ENCODE assay signal across 6 cellular contexts in the genomic region with DNA sequence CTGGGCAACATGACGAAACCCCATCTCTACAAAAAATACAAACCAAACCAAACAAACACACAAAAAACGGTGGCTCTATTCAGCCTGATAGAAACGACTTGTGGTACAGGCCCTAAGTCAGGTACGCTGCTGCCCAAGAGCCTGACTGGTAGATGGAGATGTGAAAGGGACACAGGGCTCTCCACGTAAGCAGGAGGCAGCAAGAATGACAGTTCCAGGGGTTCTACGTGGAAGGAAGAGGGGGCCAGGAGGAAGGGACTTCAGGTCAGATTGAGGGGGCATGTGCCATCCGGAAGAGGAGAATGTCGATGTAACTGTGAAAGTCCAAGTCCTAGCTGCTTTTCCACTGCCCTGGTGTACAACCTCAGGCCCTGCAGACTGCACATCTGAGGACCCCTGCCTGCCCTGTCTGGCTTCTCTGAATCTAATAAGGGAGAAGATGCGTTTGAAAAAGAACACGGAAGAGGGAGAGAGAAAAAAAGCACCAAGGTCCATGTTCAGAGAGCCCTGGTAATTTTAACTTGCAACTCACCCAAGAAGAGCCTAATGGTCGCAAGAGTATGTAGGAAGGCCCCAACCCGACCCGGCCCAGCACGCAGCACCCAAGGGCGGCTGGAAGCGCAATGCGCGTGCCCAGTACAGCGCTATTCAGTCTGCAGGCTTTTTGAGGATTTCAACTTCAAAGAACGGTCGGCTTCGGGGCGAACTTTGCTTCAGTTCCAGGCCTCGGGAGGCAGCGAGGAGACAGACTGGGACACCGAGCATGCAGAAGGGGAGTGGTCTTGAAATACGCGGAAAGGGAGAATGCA. TPM values are rescaled to one million over a fixed set of nuclear protein-coding genes. Genes with fewer than 3 reads are reported as not detected.
A peak's percentile ranks its signal among the peaks of the same experiment; 100 is the strongest.
DNase-seq lines count a peak whose midpoint lies in the region; ATAC-seq and TF ChIP-seq lines count a peak whose summit lies in the region.

No MANE protein-coding gene starts in this region.

- TSS peak; percentile 66 for BruUV-seq in A673 (replicated peaks; lab: Mats Ljungman, UMichigan)

- CTCF ChIA-PET in A673 (lab: Charles Lee), result interaction anchor here (0.6 to 2.2 kb wide), 3 partner anchors 9 to 1268 kb away, joined by 3 to 12 read pairs (median 4); no protein-coding TSS in a partner anchor

- intact Hi-C loops in A673 (cut with micrococcal nuclease; ENCODE audit: unreplicated experiment), result no loop called here

- H3K4me3 ChIP-seq in A673 (ENCODE audit: low read depth, low read length, poor library complexity, severe bottlenecking), result peak overlapping the region; percentile 87
- H3K4me3 ChIP-seq in cardiac fibroblast (replicated peaks in 1 of 2; ENCODE audit: low read depth in 2 of 2, low read length in 2 of 2), result peak overlapping the region; percentile 98 to 99

- ATAC-seq in HG02642 (IDR thresholded peaks at IDR 0.05; ENCODE audit: poor library complexity, unreplicated experiment), result peak; percentile 2
- ATAC-seq in omental fat pad (ENCODE audit: low FRiP score), result peak; percentile 2
- ATAC-seq in HG02763 (IDR thresholded peaks at IDR 0.05; ENCODE audit: unreplicated experiment), result no peak

- TF ChIP-seq CTCF in A673 (conservative IDR thresholded peaks at IDR 0.05; ENCODE audit: low read depth, low read length) (no peak), cardiac fibroblast (IDR thresholded peaks at IDR 0.05; ENCODE audit: low read depth, low read length) (no peak), omental fat pad (IDR thresholded peaks at IDR 0.05) (no peak)

- H3K4me1 ChIP-seq in A673 (ENCODE audit: insufficient read depth, low read length, poor library complexity, severe bottlenecking), result peaks cover 21% of the 10 kb centered on the region

- POLR2A ChIA-PET in A673 (lab: Charles Lee; ENCODE audit: low non-redundant PET), result interaction anchor here (1.2 kb wide), 1 partner anchor 8 kb away, joined by 3 read pairs; no protein-coding TSS in a partner anchor

- no peaks in the 10 kb centered on the region for H3K9me3 ChIP-seq in A673 (ENCODE audit: low read depth, low read length, poor library complexity, severe bottlenecking)

- peak overlapping the region; percentile 92 for H3K27ac ChIP-seq in A673 (ENCODE audit: low read depth, low read length, poor library complexity, severe bottlenecking)

- no peaks in the 10 kb centered on the region for H3K27me3 ChIP-seq in A673 (replicated peaks; ENCODE audit: insufficient read depth, low read depth, low read length, poor library complexity)

- peaks cover 6% of the 10 kb centered on the region for H3K36me3 ChIP-seq in A673 (ENCODE audit: insufficient read depth, low read length, poor library complexity, severe bottlenecking)

- DNase-seq in A673 (ENCODE audit: low spot score) (no peak), cardiac fibroblast (ENCODE audit: low read depth in 2 of 2) (no peak), omental fat pad (ENCODE audit: low spot score) (no peak), NCI-H524 (lab: John Stamatoyannopoulos, UW) (no peak)

RNA-seq across cellular contexts. Expression of gene ZNRD2, which starts 0.9 kb away (rescaled TPM):
- 95.4 and 98.9 TPM in 2 replicates for total RNA-seq in A673 (2021)
- 10 to 100 TPM; 41.1 to 56.1 (median 50.1) TPM for total RNA-seq in omental fat pad

RNA-seq across cellular contexts. Expression of gene FAM89B, which starts 3.0 kb away (rescaled TPM):
- total RNA-seq in A673 (2021) (79.8 and 88.3 TPM in 2 replicates), omental fat pad (10 to 100 TPM; 29.1 to 37.4 (median 33.1) TPM)

RNA-seq across cellular contexts. Expression of gene EHBP1L1, which starts 6.5 kb away (rescaled TPM):
- total RNA-seq in A673 (2021) (29.5 and 40.9 TPM in 2 replicates), omental fat pad (100 to 1,000 TPM in 1 of 4 donors, 10 to 100 TPM in 3; 21.2 to 125 (median 65.6) TPM)

RNA-seq across cellular contexts. Expression of gene LTBP3, which starts 11.2 kb away (rescaled TPM):
- 92.1 and 123 TPM in 2 replicates for total RNA-seq in A673 (2021)
- 10 to 100 TPM; 67.3 to 84.8 (median 76.5) TPM for total RNA-seq in omental fat pad

RNA-seq across cellular contexts. Expression of gene KCNK7, which starts 26.2 kb away (rescaled TPM):
- total RNA-seq in A673 (2021), result 1.7 and 2.3 TPM in 2 replicates
- 1 to 10 TPM in 3 of 4 donors, not detected in 1; 1.1 to 1.7 (median 1.5) TPM for total RNA-seq in omental fat pad
